1 cellular context compared by ENCODE assay signal in genomic region chr17:75353176-75353575, GRCh38.
TF ChIP-seq lines count a peak whose summit lies in the region.

No MANE protein-coding gene starts in this region.

TF ChIP-seq in GM23338, 12 proteins besides CTCF, POLR2A, EP300 and RAD21 (continued from another document):
- TF ChIP-seq ZNF462 (CRISPR knock-in tag; IDR thresholded peaks at IDR 0.05) (no peak), STAT1 (IDR thresholded peaks at IDR 0.05; ENCODE audit: unreplicated experiment) (no peak), JUNB (IDR thresholded peaks at IDR 0.05; ENCODE audit: unreplicated experiment) (no peak), POLR2AphosphoS5 (IDR thresholded peaks at IDR 0.05; ENCODE audit: low read depth) (no peak), REST (IDR thresholded peaks at IDR 0.05; ENCODE audit: unreplicated experiment) (no peak), ZNF114 (CRISPR knock-in tag; IDR thresholded peaks at IDR 0.05) (no peak), CREB1 (CRISPR knock-in tag; IDR thresholded peaks at IDR 0.05; ENCODE audit: low read depth) (no peak), NANOG (IDR thresholded peaks at IDR 0.05; ENCODE audit: borderline replicate concordance) (no peak)
TF ChIP-seq in GM23338: peak in this region for 0.
